Comparison of ENCODE assay signal across 1 cellular context in genomic region chr5:170332058-170332457, GRCh38.
TF ChIP-seq lines count a peak whose summit lies in the region.

No MANE protein-coding gene starts in this region.

TF ChIP-seq in HepG2, 621 proteins besides CTCF, POLR2A, EP300 and RAD21:
- no peak for TF ChIP-seq ZFP36L1 (CRISPR knock-in tag; IDR thresholded peaks at IDR 0.05)
- no peak for TF ChIP-seq ZNF788 (CRISPR knock-in tag; IDR thresholded peaks at IDR 0.05; ENCODE audit: borderline replicate concordance)
- no peak for TF ChIP-seq ZXDC (CRISPR knock-in tag; IDR thresholded peaks at IDR 0.05)
- TF ChIP-seq ZFY (CRISPR knock-in tag; IDR thresholded peaks at IDR 0.05): no peak
- TF ChIP-seq CEBPG (CRISPR knock-in tag; IDR thresholded peaks at IDR 0.05): no peak
- no peak for TF ChIP-seq ZNF275 (CRISPR knock-in tag; IDR thresholded peaks at IDR 0.05; ENCODE audit: borderline replicate concordance)
- TF ChIP-seq DMAP1 (CRISPR knock-in tag; IDR thresholded peaks at IDR 0.05): no peak
- no peak for TF ChIP-seq HHEX (CRISPR knock-in tag; IDR thresholded peaks at IDR 0.05)
- no peak for TF ChIP-seq ZNF878 (CRISPR knock-in tag; IDR thresholded peaks at IDR 0.05)
- TF ChIP-seq FOXC1 (CRISPR knock-in tag; IDR thresholded peaks at IDR 0.05; ENCODE audit: borderline replicate concordance): no peak
- no peak for TF ChIP-seq ETV6 (CRISPR knock-in tag; conservative IDR thresholded peaks at IDR 0.05)
- no peak for TF ChIP-seq HINFP (CRISPR knock-in tag; IDR thresholded peaks at IDR 0.05; ENCODE audit: low read depth)
